ENCODE assay signal across 28 cellular contexts in genomic region chr3:96069065-96069464, GRCh38.
"Had no signal": no experiment of that assay in that cellular context is flagged by ENCODE, and none has a peak within 500 bp of the region (broad histone marks: within the 10 kb centered on the region; RNA-seq: fewer than 3 reads in every experiment).

No MANE protein-coding gene starts in this region.

- H3K27ac Mint-ChIP-seq: naive B cell; naive thymus-derived CD8-positive, alpha-beta T cell; natural killer cell treated with Interleukin-12 subunit alpha and Interleukin-12 subunit beta and Interleukin-15 and Interleukin-18, amount 100 ng/mL, for 72 hours; nephron progenitor cell; stimulated activated memory B cell treated with anti-CD40 and anti-IgM and Interleukin-4, amounts not matched to agents 10 μg/mL and 1 μg/mL and 100 μg/mL, for 72 hours; type B pancreatic cell had no signal

- H3K9me3 ChIP-seq: pancreas, prostate gland, right lobe of liver, testis, tibial artery, transverse colon, uterus had no signal

- H3K4me1 Mint-ChIP-seq: naive B cell; naive thymus-derived CD8-positive, alpha-beta T cell; neural crest cell; stimulated activated memory B cell treated with anti-CD40 and anti-IgM and Interleukin-4, amounts not matched to agents 10 μg/mL and 1 μg/mL and 100 μg/mL, for 72 hours; stimulated activated naive CD8-positive, alpha-beta T cell treated with anti-CD3 and anti-CD28 coated beads, Interleukin-15, amount 100 ng/mL, for 72 hours had no signal

- H3K27me3 ChIP-seq: pancreas, right lobe of liver, sigmoid colon, suprapubic skin, testis, tibial artery, transverse colon, uterus had no signal

- H3K4me3 Mint-ChIP-seq: naive B cell; naive thymus-derived CD8-positive, alpha-beta T cell; natural killer cell treated with Interleukin-12 subunit alpha and Interleukin-12 subunit beta and Interleukin-15 and Interleukin-18, amount 100 ng/mL, for 72 hours; nephron progenitor cell; neural crest cell; stimulated activated memory B cell treated with anti-CD40 and anti-IgM and Interleukin-4, amounts not matched to agents 10 μg/mL and 1 μg/mL and 100 μg/mL, for 72 hours; stimulated activated naive CD8-positive, alpha-beta T cell treated with anti-CD3 and anti-CD28 coated beads, Interleukin-15, amount 100 ng/mL, for 72 hours; type B pancreatic cell had no signal

- H3K27ac ChIP-seq: pancreas, prostate gland, right lobe of liver, sigmoid colon, suprapubic skin, testis, tibial artery, transverse colon, uterus had no signal

- H3K4me3 ChIP-seq: pancreas, prostate gland, right lobe of liver, sigmoid colon, suprapubic skin, testis, tibial artery, transverse colon, uterus had no signal

- H3K36me3 ChIP-seq: pancreas, prostate gland, right lobe of liver, sigmoid colon, suprapubic skin, tibial artery, transverse colon, uterus had no signal

- H3K9me3 Mint-ChIP-seq: nephron progenitor cell, neural crest cell, type B pancreatic cell had no signal

- H3K4me1 ChIP-seq: pancreas, prostate gland, right lobe of liver, suprapubic skin, testis, tibial artery, transverse colon, uterus had no signal

- ATAC-seq: naive thymus-derived CD8-positive, alpha-beta T cell; natural killer cell treated with Interleukin-12 subunit alpha and Interleukin-12 subunit beta and Interleukin-15 and Interleukin-18, amount 100 ng/mL, for 72 hours; pancreas; right cardiac atrium; stimulated activated memory B cell treated with anti-CD40 and anti-IgM and Interleukin-4, amounts not matched to agents 10 μg/mL and 1 μg/mL and 100 μg/mL, for 72 hours; stimulated activated naive CD8-positive, alpha-beta T cell treated with anti-CD3 and anti-CD28 coated beads, Interleukin-15, amount 100 ng/mL, for 72 hours; stimulated activated naive CD8-positive, alpha-beta T cell treated with anti-CD3 and anti-CD28 coated beads, Interleukin-15, Interleukin-2, amounts not matched to agents 100 U/mL and 50 U/mL, for 24 hours had no signal

- DNase-seq: naive B cell; naive thymus-derived CD8-positive, alpha-beta T cell; nephron progenitor cell; occipital lobe; pancreas; retina; right cardiac atrium; right lobe of liver; sigmoid colon; small intestine; stimulated activated CD4-positive, alpha-beta T cell treated with anti-CD3 and anti-CD28 coated beads, Interleukin-15, amount 100 ng/mL, for 24 hours; stimulated activated CD4-positive, alpha-beta T cell treated with anti-CD3 and anti-CD28 coated beads, Interleukin-2, amount 100 ng/mL, for 24 hours; stimulated activated CD4-positive, alpha-beta T cell treated with anti-CD3 and anti-CD28 coated beads, Interleukin-2, amount 100 ng/mL, for 48 hours; stimulated activated CD4-positive, alpha-beta T cell treated with anti-CD3 and anti-CD28 coated beads, Interleukin-4, amount 100 ng/mL, for 24 hours; stimulated activated naive CD4-positive, alpha-beta T cell; stimulated activated naive CD8-positive, alpha-beta T cell treated with anti-CD3 and anti-CD28 coated beads, Interleukin-15, amount 100 ng/mL, for 72 hours; stimulated activated naive CD8-positive, alpha-beta T cell treated with anti-CD3 and anti-CD28 coated beads, Interleukin-15, Interleukin-2, amounts not matched to agents 100 U/mL and 50 U/mL, for 24 hours; substantia nigra; testis; tibial artery; transverse colon; uterus had no signal

- H3K36me3 Mint-ChIP-seq: naive B cell; naive thymus-derived CD8-positive, alpha-beta T cell; natural killer cell treated with Interleukin-12 subunit alpha and Interleukin-12 subunit beta and Interleukin-15 and Interleukin-18, amount 100 ng/mL, for 72 hours; stimulated activated memory B cell treated with anti-CD40 and anti-IgM and Interleukin-4, amounts not matched to agents 10 μg/mL and 1 μg/mL and 100 μg/mL, for 72 hours; type B pancreatic cell had no signal
